In genomic region chr10:108323274-108323798, GRCh38 we compare ENCODE assay signal across 25 cellular contexts.
"Had no signal": no experiment of that assay in that cellular context is flagged by ENCODE, and none has a peak within 500 bp of the region (broad histone marks: within the 10 kb centered on the region; RNA-seq: fewer than 3 reads in every experiment).

No MANE protein-coding gene starts in this region.

- H3K4me1 ChIP-seq: esophagus muscularis mucosa, gastrocnemius medialis, spleen, stomach had no signal

- DNase-seq: effector CD8-positive, alpha-beta T cell; gastrocnemius medialis; immature natural killer cell; kidney; left cardiac atrium; left ventricle myocardium superior; mesenchymal stem cell; naive thymus-derived CD4-positive, alpha-beta T cell; nephron progenitor cell; posterior cingulate gyrus; spleen; stimulated activated CD4-positive, alpha-beta T cell treated with anti-CD3 and anti-CD28 coated beads, Interleukin-15, amount 100 ng/mL, for 24 hours; stimulated activated CD4-positive, alpha-beta T cell treated with anti-CD3 and anti-CD28 coated beads, Interleukin-1b, Interleukin-23, amount 100 ng/mL, for 48 hours; stimulated activated CD4-positive, alpha-beta T cell treated with anti-CD3 and anti-CD28 coated beads, Interleukin-4, amount 100 ng/mL, for 4 hours; stimulated activated naive B cell treated with anti-CD40 and anti-IgM and Interleukin-4, amounts not matched to agents 10 μg/mL and 1 μg/mL and 100 μg/mL, for 72 hours; stomach; substantia nigra; transverse colon had no signal

- H3K9me3 ChIP-seq: esophagus muscularis mucosa, gastrocnemius medialis, spleen, stomach, thoracic aorta, transverse colon had no signal

- FAIRE-seq: endometrium, kidney had no signal

- ATAC-seq: gastrocnemius medialis; left cardiac atrium; left ventricle myocardium superior; naive thymus-derived CD4-positive, alpha-beta T cell; sciatic nerve; stimulated activated naive B cell treated with anti-CD40 and anti-IgM and Interleukin-4, amounts not matched to agents 10 μg/mL and 1 μg/mL and 100 μg/mL, for 72 hours had no signal

- H3K27me3 ChIP-seq: esophagus muscularis mucosa, gastrocnemius medialis, spleen, stomach, transverse colon had no signal

- H3K4me3 ChIP-seq: coronary artery, esophagus muscularis mucosa, gastrocnemius medialis, lung, spleen, stomach, thoracic aorta, transverse colon had no signal

- H3K36me3 ChIP-seq: esophagus muscularis mucosa, gastrocnemius medialis, spleen, stomach, thoracic aorta, transverse colon had no signal

- H3K27ac ChIP-seq: coronary artery, epithelial cell of prostate, esophagus muscularis mucosa, gastrocnemius medialis, spleen, stomach, thoracic aorta, transverse colon had no signal
